14 cellular contexts compared by ENCODE assay signal in the genomic region with DNA sequence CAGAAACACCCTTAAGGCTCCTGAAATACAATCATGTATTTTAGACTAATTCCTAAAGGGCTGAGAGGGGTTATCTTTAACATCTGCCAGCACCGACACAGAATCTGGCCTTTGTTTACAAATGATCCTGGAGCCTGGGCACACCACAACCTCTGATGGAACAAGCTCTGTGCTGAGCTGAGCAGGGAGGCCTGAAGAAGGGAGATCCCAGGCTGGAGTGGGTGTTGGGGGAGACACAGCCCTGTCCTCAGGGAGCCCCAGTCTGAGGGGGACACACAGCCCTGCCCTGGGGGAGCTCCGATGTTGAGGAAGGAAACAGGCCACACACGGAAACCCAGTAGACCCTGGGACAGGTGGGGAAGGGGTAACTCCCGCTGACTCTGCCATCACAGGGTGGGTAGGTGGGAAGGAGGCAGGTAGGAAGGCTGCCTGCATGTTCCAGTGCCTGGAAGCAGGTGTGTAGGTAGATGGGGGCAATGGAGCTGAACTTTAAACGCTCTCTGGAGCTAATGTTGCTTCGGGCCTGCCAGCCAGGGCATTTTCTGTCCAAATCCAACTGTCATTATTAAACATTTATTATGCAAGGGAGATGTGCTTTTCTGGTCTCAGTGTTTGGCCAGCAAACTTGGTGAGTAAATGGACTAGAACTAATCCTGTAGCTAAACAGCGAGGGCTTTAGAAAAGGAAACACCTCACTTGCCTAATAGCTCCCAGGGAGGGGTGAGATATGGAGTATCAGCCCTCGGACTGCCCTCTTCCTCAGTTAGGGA.
DNase-seq lines count a peak whose midpoint lies in the region; ATAC-seq and TF ChIP-seq lines count a peak whose summit lies in the region.
"Had no signal": no experiment of that assay in that cellular context is flagged by ENCODE, and none has a peak within 500 bp of the region (broad histone marks: within the 10 kb centered on the region; RNA-seq: fewer than 3 reads in every experiment).

No MANE protein-coding gene starts in this region.

- H3K9me3 Mint-ChIP-seq in progenitor cell of endocrine pancreas (ENCODE audit: low read depth): no peaks in the 10 kb centered on the region
- H3K9me3 Mint-ChIP-seq: activated naive CD8-positive, alpha-beta T cell treated with anti-CD3 and anti-CD28 coated beads, Interleukin-2, amount 50 U/mL, for 24 hours; mesothelial cell of epicardium had no signal

- no peak for ATAC-seq in GM21529 (IDR thresholded peaks at IDR 0.05; ENCODE audit: unreplicated experiment)
- ATAC-seq: activated naive CD8-positive, alpha-beta T cell treated with anti-CD3 and anti-CD28 coated beads, Interleukin-2, amount 50 U/mL, for 24 hours; GM12878 had no signal

- no peak for TF ChIP-seq CTCF in progenitor cell of endocrine pancreas (IDR thresholded peaks at IDR 0.05; ENCODE audit: unreplicated experiment)

- H3K4me1 Mint-ChIP-seq in progenitor cell of endocrine pancreas (ENCODE audit: low read depth): peaks cover 16% of the 10 kb centered on the region

- H3K36me3 Mint-ChIP-seq in progenitor cell of endocrine pancreas (ENCODE audit: insufficient read depth): no peaks in the 10 kb centered on the region
- H3K36me3 Mint-ChIP-seq: mesothelial cell of epicardium had no signal

- DNase-seq in DMS53 treated with DMSO at 0.1 percent for 48 hours (lab: John Stamatoyannopoulos, UW; ENCODE audit: unreplicated experiment): peak; percentile 61
- peak; percentile 33 to 66 for DNase-seq in NCI-H524 (lab: John Stamatoyannopoulos, UW)
- DNase-seq in fibroblast of the conjunctiva (ENCODE audit: low read depth): peak; percentile 70
- no peak for DNase-seq in progenitor cell of endocrine pancreas (ENCODE audit: low spot score, unreplicated experiment)
- no peak for DNase-seq in DMS153 treated with DMSO at 0.1 percent for 48 hours (lab: John Stamatoyannopoulos, UW; ENCODE audit: unreplicated experiment)
- no peak for DNase-seq in effector CD4-positive, alpha-beta T cell
- DNase-seq in epidermal melanocyte (ENCODE audit: insufficient read length, low spot score): no peak
- DNase-seq: activated CD4-positive, CD25-positive, alpha-beta regulatory T cell; activated naive CD8-positive, alpha-beta T cell treated with anti-CD3 and anti-CD28 coated beads, Interleukin-2, amount 50 U/mL, for 24 hours; AML-193; KG1 had no signal

- H3K27ac Mint-ChIP-seq in progenitor cell of endocrine pancreas: peak overlapping the region; percentile 38
- H3K27ac Mint-ChIP-seq: activated naive CD8-positive, alpha-beta T cell treated with anti-CD3 and anti-CD28 coated beads, Interleukin-2, amount 50 U/mL, for 24 hours had no signal

- no peak overlapping the region for H3K4me3 Mint-ChIP-seq in progenitor cell of endocrine pancreas (ENCODE audit: low read depth)
- H3K4me3 Mint-ChIP-seq: activated naive CD8-positive, alpha-beta T cell treated with anti-CD3 and anti-CD28 coated beads, Interleukin-2, amount 50 U/mL, for 24 hours; mesothelial cell of epicardium had no signal

- no peaks in the 10 kb centered on the region for H3K27me3 Mint-ChIP-seq in progenitor cell of endocrine pancreas

Comparison
In these comparisons a context has a peak if more than half of its experiments do, and no peak if none do; other contexts are left out.
1. DNase-seq: peak in DMS53 treated with DMSO at 0.1 percent for 48 hours (single experiment), NCI-H524 (2 of 2) and fibroblast of the conjunctiva (single experiment); none in progenitor cell of endocrine pancreas (single experiment), DMS153 treated with DMSO at 0.1 percent for 48 hours (single experiment), effector CD4-positive, alpha-beta T cell (single experiment) and epidermal melanocyte (single experiment).